ENCODE assay signal across 26 cellular contexts in the genomic region with DNA sequence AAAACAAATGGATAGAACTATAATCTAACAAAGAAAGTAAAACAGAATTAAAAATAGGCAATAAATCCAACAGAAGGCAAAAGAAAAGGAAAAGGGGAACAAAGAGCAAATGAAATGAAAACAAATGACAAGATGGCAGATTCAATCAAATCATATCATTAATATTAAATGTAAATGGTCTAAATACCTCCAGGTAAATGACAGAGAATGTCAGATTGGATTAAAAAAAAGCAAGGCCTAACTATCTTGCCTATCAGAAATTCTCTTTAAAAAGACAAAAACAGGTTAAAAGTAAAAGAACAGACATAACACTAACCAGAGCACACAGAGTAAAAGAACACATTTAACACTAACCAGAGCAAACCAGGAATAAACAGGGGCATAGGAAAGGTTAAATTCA.
"Had no signal": no experiment of that assay in that cellular context is flagged by ENCODE, and none has a peak within 500 bp of the region (broad histone marks: within the 10 kb centered on the region; RNA-seq: fewer than 3 reads in every experiment).

No MANE protein-coding gene starts in this region.

- H3K27me3 ChIP-seq: left lung, neutrophil, pancreas, stomach, thyroid gland, upper lobe of left lung had no signal

- FAIRE-seq: frontal cortex, kidney, urothelium cell line had no signal

- H3K27ac ChIP-seq: coronary artery, left lung, neutrophil, pancreas, stomach, thyroid gland, upper lobe of left lung had no signal

- H3K36me3 ChIP-seq: left lung, neutrophil, pancreas, stomach, thyroid gland, upper lobe of left lung had no signal

- H3K36me3 Mint-ChIP-seq: stimulated activated effector memory CD8-positive, alpha-beta T cell treated with anti-CD3 and anti-CD28 coated beads, Interleukin-12 subunit alpha, Interleukin-12 subunit beta, amount 100 ng/mL, for 72 hours had no signal

- H3K4me1 Mint-ChIP-seq: mesothelial cell of epicardium; naive B cell; neural crest cell; stimulated activated effector memory CD8-positive, alpha-beta T cell treated with anti-CD3 and anti-CD28 coated beads, Interleukin-12 subunit alpha, Interleukin-12 subunit beta, amount 100 ng/mL, for 72 hours had no signal

- H3K27ac Mint-ChIP-seq: mesothelial cell of epicardium; naive B cell; natural killer cell treated with Interleukin-12 subunit alpha and Interleukin-12 subunit beta and Interleukin-15 and Interleukin-18, amount 100 ng/mL, for 72 hours; stimulated activated effector memory CD8-positive, alpha-beta T cell treated with anti-CD3 and anti-CD28 coated beads, Interleukin-12 subunit alpha, Interleukin-12 subunit beta, amount 100 ng/mL, for 72 hours had no signal

- H3K4me1 ChIP-seq: left lung, pancreas, stomach, thyroid gland, upper lobe of left lung had no signal

- ATAC-seq: left cardiac atrium; left lung; natural killer cell treated with Interleukin-12 subunit alpha and Interleukin-12 subunit beta and Interleukin-15 and Interleukin-18, amount 100 ng/mL, for 72 hours; pancreas; sciatic nerve; stimulated activated effector memory CD8-positive, alpha-beta T cell treated with anti-CD3 and anti-CD28 coated beads, Interleukin-12 subunit alpha, Interleukin-12 subunit beta, amount 100 ng/mL, for 72 hours had no signal

- H3K9me3 ChIP-seq: neutrophil, pancreas, thyroid gland had no signal

- H3K4me3 Mint-ChIP-seq: mesothelial cell of epicardium; natural killer cell treated with Interleukin-12 subunit alpha and Interleukin-12 subunit beta and Interleukin-15 and Interleukin-18, amount 100 ng/mL, for 72 hours; neural crest cell; stimulated activated effector memory CD8-positive, alpha-beta T cell treated with anti-CD3 and anti-CD28 coated beads, Interleukin-12 subunit alpha, Interleukin-12 subunit beta, amount 100 ng/mL, for 72 hours had no signal

- H3K4me3 ChIP-seq: coronary artery, left lung, mucosa of descending colon, pancreas, stomach, thyroid gland, upper lobe of left lung had no signal

- DNase-seq: dermis blood vessel endothelial cell; effector memory CD4-positive, alpha-beta T cell; erythroblast; head of caudate nucleus; kidney; left cardiac atrium; left lung; mesenchymal stem cell; mucosa of descending colon; naive B cell; pancreas; stimulated activated CD4-positive, alpha-beta T cell treated with anti-CD3 and anti-CD28 coated beads, Interleukin-2, amount 100 ng/mL, for 24 hours; stimulated activated CD4-positive, alpha-beta T cell treated with anti-CD3 and anti-CD28 coated beads, Interleukin-4, amount 100 ng/mL, for 24 hours; stimulated activated naive CD4-positive, alpha-beta T cell treated with Interleukin-2 at 50 U/mL for 16 hours; stomach; thyroid gland; upper lobe of left lung had no signal
